1 cellular context compared by ENCODE assay signal in genomic region chr14:20332946-20333782, GRCh38.
TF ChIP-seq lines count a peak whose summit lies in the region.

Gene CCNB1IP1 (minus strand): TSS chr14:20333279. CDS start chr14:20316523, 16,756 bp downstream.

TF ChIP-seq in HepG2, 621 proteins besides CTCF, POLR2A, EP300 and RAD21 (continued from another document and continues in another):
- no peak for TF ChIP-seq CHD2 (IDR thresholded peaks at IDR 0.05; ENCODE audit: low read depth, low read length)
- no peak for TF ChIP-seq HNRNPUL1 (IDR thresholded peaks at IDR 0.05; ENCODE audit: low read depth, low read length)
- no peak for TF ChIP-seq ZNF530 (CRISPR knock-in tag; IDR thresholded peaks at IDR 0.05; ENCODE audit: low read depth)
- TF ChIP-seq, protein P1, sequence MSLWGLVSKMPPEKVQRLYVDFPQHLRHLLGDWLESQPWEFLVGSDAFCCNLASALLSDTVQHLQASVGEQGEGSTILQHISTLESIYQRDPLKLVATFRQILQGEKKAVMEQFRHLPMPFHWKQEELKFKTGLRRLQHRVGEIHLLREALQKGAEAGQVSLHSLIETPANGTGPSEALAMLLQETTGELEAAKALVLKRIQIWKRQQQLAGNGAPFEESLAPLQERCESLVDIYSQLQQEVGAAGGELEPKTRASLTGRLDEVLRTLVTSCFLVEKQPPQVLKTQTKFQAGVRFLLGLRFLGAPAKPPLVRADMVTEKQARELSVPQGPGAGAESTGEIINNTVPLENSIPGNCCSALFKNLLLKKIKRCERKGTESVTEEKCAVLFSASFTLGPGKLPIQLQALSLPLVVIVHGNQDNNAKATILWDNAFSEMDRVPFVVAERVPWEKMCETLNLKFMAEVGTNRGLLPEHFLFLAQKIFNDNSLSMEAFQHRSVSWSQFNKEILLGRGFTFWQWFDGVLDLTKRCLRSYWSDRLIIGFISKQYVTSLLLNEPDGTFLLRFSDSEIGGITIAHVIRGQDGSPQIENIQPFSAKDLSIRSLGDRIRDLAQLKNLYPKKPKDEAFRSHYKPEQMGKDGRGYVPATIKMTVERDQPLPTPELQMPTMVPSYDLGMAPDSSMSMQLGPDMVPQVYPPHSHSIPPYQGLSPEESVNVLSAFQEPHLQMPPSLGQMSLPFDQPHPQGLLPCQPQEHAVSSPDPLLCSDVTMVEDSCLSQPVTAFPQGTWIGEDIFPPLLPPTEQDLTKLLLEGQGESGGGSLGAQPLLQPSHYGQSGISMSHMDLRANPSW (CRISPR knock-in tag; IDR thresholded peaks at IDR 0.05; ENCODE audit: borderline replicate concordance) = 0 out of 2 replicates have a peak, but pooled peaks have one; percentile 14
- no peak for TF ChIP-seq TEAD3 (CRISPR knock-in tag; optimal IDR thresholded peaks at IDR 0.05; ENCODE audit: borderline replicate concordance)
- no peak for TF ChIP-seq AHR (CRISPR knock-in tag; IDR thresholded peaks at IDR 0.05)
- TF ChIP-seq ZNF607 (CRISPR knock-in tag; IDR thresholded peaks at IDR 0.05; ENCODE audit: borderline replicate concordance) = no peak; the same call in 1 of the 2 replicates
- no peak for TF ChIP-seq ZNF883 (CRISPR knock-in tag; IDR thresholded peaks at IDR 0.05; ENCODE audit: not compliant biosample characterization)
- TF ChIP-seq ZNF652 (CRISPR knock-in tag; IDR thresholded peaks at IDR 0.05; ENCODE audit: borderline replicate concordance, low read depth) = no peak
- no peak for TF ChIP-seq NCOA1 (CRISPR knock-in tag; IDR thresholded peaks at IDR 0.05)
- TF ChIP-seq HNF4A (CRISPR knock-in tag; IDR thresholded peaks at IDR 0.05) = 0 out of 2 replicates have a peak, but pooled peaks have one; percentile 5
- peak; percentile 22 for TF ChIP-seq ZNF781 (CRISPR knock-in tag; IDR thresholded peaks at IDR 0.05; ENCODE audit: borderline replicate concordance, not compliant biosample characterization)
- no peak for TF ChIP-seq SRY (CRISPR knock-in tag; IDR thresholded peaks at IDR 0.05)
- peak; percentile 70 for TF ChIP-seq PHF8 (CRISPR knock-in tag; IDR thresholded peaks at IDR 0.05)
- TF ChIP-seq ZNF746 (CRISPR knock-in tag; IDR thresholded peaks at IDR 0.05) = no peak
- TF ChIP-seq ZNF598 (CRISPR knock-in tag; IDR thresholded peaks at IDR 0.05; ENCODE audit: borderline replicate concordance) = peak; percentile 66; the same call in 1 of the 2 replicates
- no peak; the same call in 1 of the 2 replicates for TF ChIP-seq ZNF879 (CRISPR knock-in tag; IDR thresholded peaks at IDR 0.05)
- 0 out of 2 replicates have a peak, but pooled peaks have one; percentile 33 for TF ChIP-seq ZNF335 (CRISPR knock-in tag; IDR thresholded peaks at IDR 0.05)
- peak; percentile 61; the same call in 1 of the 2 replicates for TF ChIP-seq NFAT5 (CRISPR knock-in tag; IDR thresholded peaks at IDR 0.05)
- TF ChIP-seq MAFK (conservative IDR thresholded peaks at IDR 0.05 in 1 of 2, IDR thresholded peaks at IDR 0.05 in 1 of 2; ENCODE audit: low read length in 2 of 2) = no peak
- TF ChIP-seq ZBTB42 (CRISPR knock-in tag; IDR thresholded peaks at IDR 0.05) = no peak
- peak; percentile 89 for TF ChIP-seq CEBPB (IDR thresholded peaks at IDR 0.05; ENCODE audit: borderline replicate concordance, low read depth, low read length)
- TF ChIP-seq SRSF1 (optimal IDR thresholded peaks at IDR 0.05; ENCODE audit: low read depth, low read length) = no peak
- TF ChIP-seq ZBTB21 (CRISPR knock-in tag; IDR thresholded peaks at IDR 0.05) = no peak
- no peak for TF ChIP-seq ZNF432 (CRISPR knock-in tag; IDR thresholded peaks at IDR 0.05; ENCODE audit: borderline replicate concordance)
- no peak for TF ChIP-seq ZNF317 (CRISPR knock-in tag; IDR thresholded peaks at IDR 0.05)
- 0 out of 2 replicates have a peak, but pooled peaks have one; percentile 46 for TF ChIP-seq ZSCAN20 (CRISPR knock-in tag; IDR thresholded peaks at IDR 0.05; ENCODE audit: borderline replicate concordance)
- TF ChIP-seq YY1 (IDR thresholded peaks at IDR 0.05; ENCODE audit: insufficient read depth, insufficient replicate concordance, low read depth, low read length) = no peak
- no peak for TF ChIP-seq ZNF567 (CRISPR knock-in tag; IDR thresholded peaks at IDR 0.05; ENCODE audit: borderline replicate concordance)
- TF ChIP-seq MAF1 (CRISPR knock-in tag; IDR thresholded peaks at IDR 0.05; ENCODE audit: borderline replicate concordance) = no peak
- no peak for TF ChIP-seq BHLHE40 (IDR thresholded peaks at IDR 0.05; ENCODE audit: low read length)
- no peak for TF ChIP-seq U2AF2 (IDR thresholded peaks at IDR 0.05; ENCODE audit: low read depth, low read length)
- TF ChIP-seq ZNF230 (CRISPR knock-in tag; IDR thresholded peaks at IDR 0.05) = no peak
- no peak for TF ChIP-seq CEBPZ (IDR thresholded peaks at IDR 0.05; ENCODE audit: low read length)
- no peak for TF ChIP-seq ZNF678 (CRISPR knock-in tag; IDR thresholded peaks at IDR 0.05)
- no peak for TF ChIP-seq ZNF75D (CRISPR knock-in tag; IDR thresholded peaks at IDR 0.05; ENCODE audit: borderline replicate concordance)
- TF ChIP-seq, protein P2, sequence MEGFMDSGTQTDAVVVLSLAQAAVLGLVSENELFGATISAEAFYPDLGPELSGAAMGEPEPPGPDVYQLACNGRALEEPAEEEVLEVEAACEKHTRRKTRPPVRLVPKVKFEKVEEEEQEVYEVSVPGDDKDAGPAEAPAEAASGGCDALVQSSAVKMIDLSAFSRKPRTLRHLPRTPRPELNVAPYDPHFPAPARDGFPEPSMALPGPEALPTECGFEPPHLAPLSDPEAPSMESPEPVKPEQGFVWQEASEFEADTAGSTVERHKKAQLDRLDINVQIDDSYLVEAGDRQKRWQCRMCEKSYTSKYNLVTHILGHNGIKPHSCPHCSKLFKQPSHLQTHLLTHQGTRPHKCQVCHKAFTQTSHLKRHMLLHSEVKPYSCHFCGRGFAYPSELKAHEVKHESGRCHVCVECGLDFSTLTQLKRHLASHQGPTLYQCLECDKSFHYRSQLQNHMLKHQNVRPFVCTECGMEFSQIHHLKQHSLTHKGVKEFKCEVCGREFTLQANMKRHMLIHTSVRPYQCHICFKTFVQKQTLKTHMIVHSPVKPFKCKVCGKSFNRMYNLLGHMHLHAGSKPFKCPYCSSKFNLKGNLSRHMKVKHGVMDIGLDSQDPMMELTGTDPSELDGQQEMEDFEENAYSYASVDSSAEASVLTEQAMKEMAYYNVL (CRISPR knock-in tag; IDR thresholded peaks at IDR 0.05; ENCODE audit: borderline replicate concordance) = no peak
- TF ChIP-seq, protein P3, sequence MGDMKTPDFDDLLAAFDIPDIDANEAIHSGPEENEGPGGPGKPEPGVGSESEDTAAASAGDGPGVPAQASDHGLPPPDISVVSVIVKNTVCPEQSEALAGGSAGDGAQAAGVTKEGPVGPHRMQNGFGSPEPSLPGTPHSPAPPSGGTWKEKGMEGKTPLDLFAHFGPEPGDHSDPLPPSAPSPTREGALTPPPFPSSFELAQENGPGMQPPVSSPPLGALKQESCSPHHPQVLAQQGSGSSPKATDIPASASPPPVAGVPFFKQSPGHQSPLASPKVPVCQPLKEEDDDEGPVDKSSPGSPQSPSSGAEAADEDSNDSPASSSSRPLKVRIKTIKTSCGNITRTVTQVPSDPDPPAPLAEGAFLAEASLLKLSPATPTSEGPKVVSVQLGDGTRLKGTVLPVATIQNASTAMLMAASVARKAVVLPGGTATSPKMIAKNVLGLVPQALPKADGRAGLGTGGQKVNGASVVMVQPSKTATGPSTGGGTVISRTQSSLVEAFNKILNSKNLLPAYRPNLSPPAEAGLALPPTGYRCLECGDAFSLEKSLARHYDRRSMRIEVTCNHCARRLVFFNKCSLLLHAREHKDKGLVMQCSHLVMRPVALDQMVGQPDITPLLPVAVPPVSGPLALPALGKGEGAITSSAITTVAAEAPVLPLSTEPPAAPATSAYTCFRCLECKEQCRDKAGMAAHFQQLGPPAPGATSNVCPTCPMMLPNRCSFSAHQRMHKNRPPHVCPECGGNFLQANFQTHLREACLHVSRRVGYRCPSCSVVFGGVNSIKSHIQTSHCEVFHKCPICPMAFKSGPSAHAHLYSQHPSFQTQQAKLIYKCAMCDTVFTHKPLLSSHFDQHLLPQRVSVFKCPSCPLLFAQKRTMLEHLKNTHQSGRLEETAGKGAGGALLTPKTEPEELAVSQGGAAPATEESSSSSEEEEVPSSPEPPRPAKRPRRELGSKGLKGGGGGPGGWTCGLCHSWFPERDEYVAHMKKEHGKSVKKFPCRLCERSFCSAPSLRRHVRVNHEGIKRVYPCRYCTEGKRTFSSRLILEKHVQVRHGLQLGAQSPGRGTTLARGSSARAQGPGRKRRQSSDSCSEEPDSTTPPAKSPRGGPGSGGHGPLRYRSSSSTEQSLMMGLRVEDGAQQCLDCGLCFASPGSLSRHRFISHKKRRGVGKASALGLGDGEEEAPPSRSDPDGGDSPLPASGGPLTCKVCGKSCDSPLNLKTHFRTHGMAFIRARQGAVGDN (CRISPR knock-in tag; IDR thresholded peaks at IDR 0.05) = no peak; the same call in 1 of the 2 replicates
- 0 out of 2 replicates have a peak, but pooled peaks have one; percentile 27 for TF ChIP-seq ISX (CRISPR knock-in tag; conservative IDR thresholded peaks at IDR 0.05)
- TF ChIP-seq RFX3 (CRISPR knock-in tag; IDR thresholded peaks at IDR 0.05) = no peak
- no peak for TF ChIP-seq FOSL2 (CRISPR knock-in tag; IDR thresholded peaks at IDR 0.05)
- no peak for TF ChIP-seq RELA (CRISPR knock-in tag; IDR thresholded peaks at IDR 0.05)
- TF ChIP-seq TCF7L2 (IDR thresholded peaks at IDR 0.05; ENCODE audit: low read depth, low read length) = no peak
- no peak for TF ChIP-seq SIN3B (IDR thresholded peaks at IDR 0.05; ENCODE audit: low read length)
- TF ChIP-seq ZNF256 (CRISPR knock-in tag; conservative IDR thresholded peaks at IDR 0.05) = no peak
- TF ChIP-seq, protein P4, sequence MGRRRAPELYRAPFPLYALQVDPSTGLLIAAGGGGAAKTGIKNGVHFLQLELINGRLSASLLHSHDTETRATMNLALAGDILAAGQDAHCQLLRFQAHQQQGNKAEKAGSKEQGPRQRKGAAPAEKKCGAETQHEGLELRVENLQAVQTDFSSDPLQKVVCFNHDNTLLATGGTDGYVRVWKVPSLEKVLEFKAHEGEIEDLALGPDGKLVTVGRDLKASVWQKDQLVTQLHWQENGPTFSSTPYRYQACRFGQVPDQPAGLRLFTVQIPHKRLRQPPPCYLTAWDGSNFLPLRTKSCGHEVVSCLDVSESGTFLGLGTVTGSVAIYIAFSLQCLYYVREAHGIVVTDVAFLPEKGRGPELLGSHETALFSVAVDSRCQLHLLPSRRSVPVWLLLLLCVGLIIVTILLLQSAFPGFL (CRISPR knock-in tag; IDR thresholded peaks at IDR 0.05) = no peak
- TF ChIP-seq ZNF234 (CRISPR knock-in tag; conservative IDR thresholded peaks at IDR 0.05) = no peak
